Comparison of ENCODE assay signal across 20 cellular contexts in genomic region chr7:159042084-159042483, GRCh38.
DNase-seq lines count a peak whose midpoint lies in the region; ATAC-seq lines count a peak whose summit lies in the region.
"Had no signal": no experiment of that assay in that cellular context is flagged by ENCODE, and none has a peak within 500 bp of the region (broad histone marks: within the 10 kb centered on the region; RNA-seq: fewer than 3 reads in every experiment).

No MANE protein-coding gene starts in this region.

- CTCF ChIA-PET in activated CD4-positive, alpha-beta T cell treated with anti-CD3 and anti-CD28 coated beads, Interleukin-2, amount 10 ng/mL, durations not matched to agents 7 days and 5 days (lab: Charles Lee) = interaction anchor here (1.1 to 1.6 kb wide), 2 partner anchors 10 to 34 kb away, joined by 3 to 4 read pairs; no protein-coding TSS in a partner anchor

- POLR2A ChIA-PET in activated CD4-positive, alpha-beta T cell treated with anti-CD3 and anti-CD28 coated beads, Interleukin-2, amount 10 ng/mL, durations not matched to agents 7 days and 5 days (lab: Charles Lee) = no interaction called here

- H3K36me3 Mint-ChIP-seq in activated CD4-positive, alpha-beta T cell treated with anti-CD3 and anti-CD28 coated beads, Interleukin-2, amount 10 ng/mL, durations not matched to agents 7 days and 5 days (ENCODE audit: low read depth) = no peaks in the 10 kb centered on the region
- H3K36me3 Mint-ChIP-seq: IgD-negative memory B cell had no signal

- H3K4me2 ChIP-seq in BLaER1 treated with 17β-estradiol and CSF1 and Interleukin-3, amounts not matched to agents 10 nM and 100 nM = peak overlapping the region in 9 of 11 experiments; percentile 4 to 79 (median 59); a peak in 14 of 22 replicates

- H3K9ac ChIP-seq in BLaER1 treated with 17β-estradiol and CSF1 and Interleukin-3, amounts not matched to agents 10 nM and 100 nM = no peak overlapping the region

- 0 out of 22 replicates have a peak, but pooled peaks cover 0 to 2% (median 0%) of the 10 kb centered on the region in 11 experiments for H3K36me3 ChIP-seq in BLaER1 treated with 17β-estradiol and CSF1 and Interleukin-3, amounts not matched to agents 10 nM and 100 nM
- H3K36me3 ChIP-seq in KOPT-K1 (ENCODE audit: insufficient read depth, low read length) = peaks cover 68% of the 10 kb centered on the region
- H3K36me3 ChIP-seq: SJSA1 had no signal

- H3K9me3 Mint-ChIP-seq in activated CD4-positive, alpha-beta T cell treated with anti-CD3 and anti-CD28 coated beads, Interleukin-2, amount 10 ng/mL, durations not matched to agents 7 days and 5 days = no peaks in the 10 kb centered on the region
- H3K9me3 Mint-ChIP-seq: CD4-positive, alpha-beta T cell had no signal

- H3K4me3 ChIP-seq in BLaER1 treated with 17β-estradiol and CSF1 and Interleukin-3, amounts not matched to agents 10 nM and 100 nM = no peak overlapping the region
- no peak overlapping the region for H3K4me3 ChIP-seq in right cardiac atrium (ENCODE audit: low read length)
- H3K4me3 ChIP-seq: SJSA1 had no signal

- no peaks in the 10 kb centered on the region for H3K4me1 Mint-ChIP-seq in activated CD4-positive, alpha-beta T cell treated with anti-CD3 and anti-CD28 coated beads, Interleukin-2, amount 10 ng/mL, durations not matched to agents 7 days and 5 days
- H3K4me1 Mint-ChIP-seq: IgD-negative memory B cell had no signal

- peaks cover 0 to 53% (median 50%) of the 10 kb centered on the region in 10 experiments; a peak in 16 of 20 replicates for H3K4me1 ChIP-seq in BLaER1 treated with 17β-estradiol and CSF1 and Interleukin-3, amounts not matched to agents 10 nM and 100 nM
- H3K4me1 ChIP-seq in right cardiac atrium (ENCODE audit: control insufficient read depth, insufficient read depth, low read length) = no peaks in the 10 kb centered on the region
- H3K4me1 ChIP-seq: SJSA1 had no signal

- no peaks in the 10 kb centered on the region for H4K20me1 ChIP-seq in BLaER1 treated with 17β-estradiol and CSF1 and Interleukin-3, amounts not matched to agents 10 nM and 100 nM

- H3K9me3 ChIP-seq in BLaER1 treated with 17β-estradiol and CSF1 and Interleukin-3, amounts not matched to agents 10 nM and 100 nM (replicated peaks in 1 of 11) = peaks cover 10 to 17% (median 12%) of the 10 kb centered on the region in 11 experiments
- peaks cover 41% of the 10 kb centered on the region for H3K9me3 ChIP-seq in KOPT-K1 (ENCODE audit: insufficient read depth, low read length, poor library complexity, severe bottlenecking)
- H3K9me3 ChIP-seq in right cardiac atrium (ENCODE audit: control insufficient read depth, low read length) = no peaks in the 10 kb centered on the region
- H3K9me3 ChIP-seq: SJSA1 had no signal

- no peak overlapping the region for H3K27ac Mint-ChIP-seq in activated CD4-positive, alpha-beta T cell treated with anti-CD3 and anti-CD28 coated beads, Interleukin-2, amount 10 ng/mL, durations not matched to agents 7 days and 5 days
- H3K27ac Mint-ChIP-seq: CD4-positive, alpha-beta T cell; IgD-negative memory B cell had no signal

- no peak overlapping the region for H3K27ac ChIP-seq in BLaER1 treated with 17β-estradiol and CSF1 and Interleukin-3, amounts not matched to agents 10 nM and 100 nM
- H3K27ac ChIP-seq in KOPT-K1 (ENCODE audit: low read depth, low read length, poor library complexity, severe bottlenecking) = peak overlapping the region; percentile 79
- no peak overlapping the region for H3K27ac ChIP-seq in right cardiac atrium (ENCODE audit: low read length)
- H3K27ac ChIP-seq: HL-60, RWPE1, SJSA1 had no signal

- peak in 1 of 3 donors; percentile 26 for DNase-seq in right cardiac atrium
- peak; percentile 11 for DNase-seq in stimulated activated CD8-positive, alpha-beta memory T cell treated with anti-CD3 and anti-CD28 coated beads, Interleukin-4, amount 100 ng/mL, for 48 hours
- DNase-seq in NCI-H345 treated with DMSO at 0.1 percent for 48 hours (lab: John Stamatoyannopoulos, UW; ENCODE audit: unreplicated experiment) = no peak
- DNase-seq in NCI-H2029 (lab: John Stamatoyannopoulos, UW) = no peak
- no peak for DNase-seq in activated CD4-positive, alpha-beta T cell treated with anti-CD3 and anti-CD28 coated beads, Interleukin-2, amount 10 ng/mL, durations not matched to agents 7 days and 5 days
- DNase-seq: ACHN; CD4-positive, alpha-beta T cell; DMS53; HCEC 1CT; NCI-H1105; NCI-H1694 treated with DMSO at 0.1 percent for 48 hours; NCI-H446; NCI-H69 had no signal

- intact Hi-C loops in right cardiac atrium (cut with DNase I) = no loop called here

- no peak overlapping the region for H3K4me3 Mint-ChIP-seq in activated CD4-positive, alpha-beta T cell treated with anti-CD3 and anti-CD28 coated beads, Interleukin-2, amount 10 ng/mL, durations not matched to agents 7 days and 5 days
- H3K4me3 Mint-ChIP-seq: CD4-positive, alpha-beta T cell; IgD-negative memory B cell had no signal

- WGBS in right cardiac atrium = 76% methylated on average over 8 of the region's 8 CpGs

- H3K27me3 Mint-ChIP-seq in activated CD4-positive, alpha-beta T cell treated with anti-CD3 and anti-CD28 coated beads, Interleukin-2, amount 10 ng/mL, durations not matched to agents 7 days and 5 days = no peaks in the 10 kb centered on the region
- H3K27me3 Mint-ChIP-seq: CD4-positive, alpha-beta T cell had no signal

- ATAC-seq in right cardiac atrium (peak; percentile 10 to 25), GM19328 (IDR thresholded peaks at IDR 0.05; ENCODE audit: unreplicated experiment) (no peak)

- H3K27me3 ChIP-seq in BLaER1 treated with 17β-estradiol and CSF1 and Interleukin-3, amounts not matched to agents 10 nM and 100 nM = no peaks in the 10 kb centered on the region; a peak in 1 of 22 replicates
- H3K27me3 ChIP-seq in right cardiac atrium (ENCODE audit: control insufficient read depth, insufficient read depth) = no peaks in the 10 kb centered on the region
- H3K27me3 ChIP-seq: SJSA1 had no signal
